In the genomic region with DNA sequence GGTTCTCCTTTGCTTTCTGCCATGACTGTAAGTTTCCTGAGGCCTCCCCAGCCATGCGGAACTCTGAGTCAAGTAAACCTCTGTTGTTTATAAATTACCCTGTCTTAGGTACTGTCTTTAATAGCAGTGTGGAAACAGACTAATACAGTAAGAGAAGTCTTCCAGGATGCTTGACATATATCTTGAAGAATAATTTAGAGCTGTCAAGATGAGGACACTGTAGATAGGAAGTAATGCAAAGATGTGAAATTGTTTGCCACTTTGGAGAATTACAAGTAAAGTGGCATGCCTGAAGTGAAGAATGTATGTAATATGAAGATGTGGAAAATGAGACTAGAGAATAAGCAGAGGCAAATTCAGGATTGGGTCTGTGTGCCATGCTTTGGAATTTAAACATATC, we compare ENCODE assay signal across 7 cellular contexts. TPM values are rescaled to one million over a fixed set of nuclear protein-coding genes. Genes with fewer than 3 reads are reported as not detected.
"Had no signal": no experiment of that assay in that cellular context is flagged by ENCODE, and none has a peak within 500 bp of the region (broad histone marks: within the 10 kb centered on the region; RNA-seq: fewer than 3 reads in every experiment).

No MANE protein-coding gene starts in this region.

- H3K27ac Mint-ChIP-seq: IgD-negative memory B cell had no signal

- H3K4me3 Mint-ChIP-seq: IgD-negative memory B cell had no signal

- FAIRE-seq: HepG2, HTR-8/SVneo, K562 had no signal

- DNase-seq: IMR-90, KBM-7 had no signal

- H3K4me3 ChIP-seq: K562 had no signal

- H3K27ac ChIP-seq: HL-60 had no signal

RNA-seq across cellular contexts. Expression of a gene that starts 2.9 kb away (rescaled TPM):
- polyA plus RNA-seq: IgD-negative memory B cell had no signal
